ENCODE assay signal across 26 cellular contexts in the genomic region with DNA sequence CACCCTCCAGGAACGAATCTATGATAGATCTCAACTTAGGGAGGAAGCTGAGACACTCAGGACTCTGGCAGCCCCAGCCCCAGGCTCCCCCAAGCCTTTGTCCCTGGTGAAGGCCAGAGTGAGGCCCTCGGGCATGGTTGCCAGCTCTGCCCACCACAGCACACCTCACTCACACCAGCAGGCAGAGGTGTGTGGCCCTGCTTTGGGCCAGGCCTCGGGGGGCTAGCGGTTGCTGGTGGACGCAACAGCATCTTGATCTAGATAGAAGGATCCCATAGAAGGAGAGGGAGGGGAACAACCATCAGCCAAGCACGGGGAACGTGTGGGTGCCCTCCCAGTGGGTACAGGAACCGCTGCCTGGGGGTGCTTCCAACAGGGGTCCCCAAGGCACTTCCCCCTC.
"Had no signal": no experiment of that assay in that cellular context is flagged by ENCODE, and none has a peak within 500 bp of the region (broad histone marks: within the 10 kb centered on the region; RNA-seq: fewer than 3 reads in every experiment).

No MANE protein-coding gene starts in this region.

- H3K27ac Mint-ChIP-seq: activated B cell treated with CpG ODN at 0.5 μM for 24 hours; activated CD4-positive, alpha-beta T cell treated with anti-CD3 and anti-CD28 coated beads, Interleukin-2, amount 10 ng/mL, durations not matched to agents 24 days and 14 days; activated CD8-positive, alpha-beta memory T cell treated with anti-CD3 and anti-CD28 coated beads, Interleukin-2, amount 10 ng/mL, durations not matched to agents 7 days and 5 days; activated naive CD8-positive, alpha-beta T cell; activated T-cell treated with anti-CD3 and anti-CD28 coated beads, Interleukin-2, amount 50 U/mL, for 24 hours had no signal

- H3K4me1 Mint-ChIP-seq: activated B cell treated with CpG ODN at 0.5 μM for 24 hours; activated CD8-positive, alpha-beta memory T cell treated with anti-CD3 and anti-CD28 coated beads, Interleukin-2, amount 10 ng/mL, durations not matched to agents 7 days and 5 days had no signal

- H3K4me1 ChIP-seq: Peyer's patch, SJSA1 had no signal

- H3K27me3 Mint-ChIP-seq: activated B cell treated with CpG ODN at 0.5 μM for 24 hours; activated CD4-positive, alpha-beta T cell treated with anti-CD3 and anti-CD28 coated beads, Interleukin-2, amount 10 ng/mL, durations not matched to agents 24 days and 14 days; activated CD8-positive, alpha-beta memory T cell treated with anti-CD3 and anti-CD28 coated beads, Interleukin-2, amount 10 ng/mL, durations not matched to agents 7 days and 5 days; activated naive CD8-positive, alpha-beta T cell; activated T-cell treated with anti-CD3 and anti-CD28 coated beads, Interleukin-2, amount 50 U/mL, for 24 hours had no signal

- H3K4me3 Mint-ChIP-seq: activated B cell treated with CpG ODN at 0.5 μM for 24 hours; activated CD4-positive, alpha-beta T cell treated with anti-CD3 and anti-CD28 coated beads, Interleukin-2, amount 10 ng/mL, durations not matched to agents 24 days and 14 days; activated CD8-positive, alpha-beta memory T cell treated with anti-CD3 and anti-CD28 coated beads, Interleukin-2, amount 10 ng/mL, durations not matched to agents 7 days and 5 days; activated naive CD8-positive, alpha-beta T cell; activated T-cell treated with anti-CD3 and anti-CD28 coated beads, Interleukin-2, amount 50 U/mL, for 24 hours; activated T-helper 1 cell treated with anti-CD3 and anti-CD28 coated beads, Interleukin-12 subunit alpha, Interleukin-12 subunit beta, Interleukin-2, Interleukin-4 antibody, amounts not matched to agents 30 ng/mL and 10 ng/mL and 1 ng/mL, durations not matched to agents 14 hours and 24 hours and 36 hours had no signal

- H3K9me3 ChIP-seq: Peyer's patch, SJSA1 had no signal

- H3K4me3 ChIP-seq: cardiac muscle cell, Peyer's patch, SJSA1 had no signal

- H3K9me3 Mint-ChIP-seq: activated B cell treated with CpG ODN at 0.5 μM for 24 hours; activated CD4-positive, alpha-beta T cell treated with anti-CD3 and anti-CD28 coated beads, Interleukin-2, amount 10 ng/mL, durations not matched to agents 24 days and 14 days; activated T-cell treated with anti-CD3 and anti-CD28 coated beads, Interleukin-2, amount 50 U/mL, for 24 hours; activated T-helper 1 cell treated with anti-CD3 and anti-CD28 coated beads, Interleukin-12 subunit alpha, Interleukin-12 subunit beta, Interleukin-2, Interleukin-4 antibody, amounts not matched to agents 30 ng/mL and 10 ng/mL and 1 ng/mL, durations not matched to agents 14 hours and 24 hours and 36 hours had no signal

- DNase-seq: activated B cell treated with CpG ODN at 0.5 μM for 24 hours; activated CD4-positive, alpha-beta T cell treated with anti-CD3 and anti-CD28 coated beads for 1 hour; activated CD4-positive, alpha-beta T cell treated with anti-CD3 and anti-CD28 coated beads, Interleukin-2, amount 10 ng/mL, durations not matched to agents 24 days and 14 days; activated CD4-positive, alpha-beta T cell treated with anti-CD3 and anti-CD28 coated beads, Interleukin-2, amount 50 U/mL, for 48 hours; activated CD8-positive, alpha-beta memory T cell treated with anti-CD3 and anti-CD28 coated beads, Interleukin-2, amount 10 ng/mL, durations not matched to agents 7 days and 5 days; activated effector memory CD4-positive, alpha-beta T cell treated with Interleukin-2 at 50 U/mL for 16 hours; activated naive CD4-positive, alpha-beta T cell; activated T-cell treated with anti-CD3 and anti-CD28 coated beads, Interleukin-2, amount 50 U/mL, for 24 hours; amygdala; brain microvascular endothelial cell; cerebellar nuclear complex; Kasumi-1; NCI-H1105 treated with DMSO at 0.1 percent for 48 hours; NCI-H1436 treated with DMSO at 0.1 percent for 48 hours; NCI-H187; NCI-H2081; NCI-H510A treated with DMSO at 0.1 percent for 48 hours; NCI-H69; Peyer's patch; SHP77; SW 1271 had no signal

- H3K36me3 Mint-ChIP-seq: activated naive CD8-positive, alpha-beta T cell had no signal

- H3K27ac ChIP-seq: brain microvascular endothelial cell, cardiac muscle cell, Peyer's patch, SJSA1 had no signal

- H3K27me3 ChIP-seq: brain microvascular endothelial cell, cardiac muscle cell, Peyer's patch, SJSA1 had no signal

- ATAC-seq: activated CD8-positive, alpha-beta memory T cell treated with anti-CD3 and anti-CD28 coated beads, Interleukin-2, amount 10 ng/mL, durations not matched to agents 7 days and 5 days; SK-N-SH treated with all-trans-retinoic acid at 6 μM for 48 hours had no signal
